ENCODE assay signal across 8 cellular contexts in genomic region chr4:30714408-30715031, GRCh38. TPM values are rescaled to one million over a fixed set of nuclear protein-coding genes. Genes with fewer than 3 reads are reported as not detected.
DNase-seq lines count a peak whose midpoint lies in the region; ATAC-seq and TF ChIP-seq lines count a peak whose summit lies in the region.

No MANE protein-coding gene starts in this region.

- CTCF ChIA-PET in Panc1 (lab: Charles Lee), result no interaction called here

- H3K4me2 ChIP-seq in DOHH2 (ENCODE audit: low read length), result peak overlapping the region; percentile 59
- H3K4me2 ChIP-seq in osteoblast (ENCODE audit: insufficient read depth, low read length), result no peak overlapping the region

- H3K4me1 ChIP-seq in DOHH2 (ENCODE audit: control insufficient read depth, low read length) (peaks cover 29% of the 10 kb centered on the region), Panc1 (ENCODE audit: control insufficient read depth, insufficient read depth, low read length) (peaks cover 6% of the 10 kb centered on the region), osteoblast (ENCODE audit: insufficient read depth, low read length) (peaks cover 3% of the 10 kb centered on the region)

- intact Hi-C loops in Panc1 (cut with micrococcal nuclease; ENCODE audit: unreplicated experiment), result loop anchor here (10.0 kb wide), 1 partner anchor 1400 kb away; no protein-coding TSS in a partner anchor

- H3K36me3 ChIP-seq in DOHH2 (ENCODE audit: control insufficient read depth, low read length) (no peaks in the 10 kb centered on the region), Panc1 (ENCODE audit: control insufficient read depth, insufficient read depth, low read length) (no peaks in the 10 kb centered on the region), osteoblast (ENCODE audit: insufficient read depth, low read length) (no peaks in the 10 kb centered on the region)

- in situ Hi-C loops in Panc1 (cut with HindIII; ENCODE audit: low pct_unique_long_range_greater_than_20kb, low sequenced_read_pairs), result no loop called here

- H3K4me3 ChIP-seq in DOHH2 (ENCODE audit: low read length), result peak overlapping the region; percentile 71; the same call in 1 of the 2 replicates
- H3K4me3 ChIP-seq in Panc1 (ENCODE audit: low read depth in 2 of 2, low read length in 2 of 2), result no peak overlapping the region
- no peak overlapping the region for H3K4me3 ChIP-seq in osteoblast (ENCODE audit: insufficient read depth, low read length)

- ATAC-seq in HG02759 (IDR thresholded peaks at IDR 0.05; ENCODE audit: unreplicated experiment) (peak; percentile 54), Panc1 (0 out of 2 replicates have a peak, but pooled peaks have one; percentile 50), esophagus mucosa (peak; percentile 40), GM21528 (IDR thresholded peaks at IDR 0.05; ENCODE audit: low FRiP score, unreplicated experiment) (no peak)

- no peaks in the 10 kb centered on the region for H3K27me3 ChIP-seq in DOHH2 (ENCODE audit: control insufficient read depth, low read length)
- no peaks in the 10 kb centered on the region for H3K27me3 ChIP-seq in Panc1 (ENCODE audit: control insufficient read depth, insufficient read depth, low read length)
- peaks cover 24% of the 10 kb centered on the region for H3K27me3 ChIP-seq in osteoblast (ENCODE audit: insufficient read depth, low read length)

- H3K9me3 ChIP-seq in DOHH2 (ENCODE audit: control insufficient read depth, insufficient read depth, low read length) (no peaks in the 10 kb centered on the region), Panc1 (ENCODE audit: control insufficient read depth, insufficient read depth, low read depth, low read length) (no peaks in the 10 kb centered on the region), osteoblast (ENCODE audit: low read depth, low read length) (no peaks in the 10 kb centered on the region)

- peak; percentile 67 for TF ChIP-seq CTCF in DOHH2 (IDR thresholded peaks at IDR 0.05; ENCODE audit: low read depth, low read length, poor library complexity, severe bottlenecking)
- TF ChIP-seq CTCF in Panc1 (IDR thresholded peaks at IDR 0.05), result peak; percentile 76
- peak; percentile 63 for TF ChIP-seq CTCF in osteoblast (IDR thresholded peaks at IDR 0.05; ENCODE audit: extremely low read depth, low read depth, low read length)

- H3K79me2 ChIP-seq in DOHH2 (ENCODE audit: control insufficient read depth, low read length) (peaks cover 11% of the 10 kb centered on the region; the same call in 1 of the 2 replicates), osteoblast (ENCODE audit: insufficient read depth, low read length) (no peaks in the 10 kb centered on the region)

- H3K27ac ChIP-seq in DOHH2 (ENCODE audit: low read depth, low read length), result peak overlapping the region; percentile 92
- H3K27ac ChIP-seq in Panc1 (ENCODE audit: low read length), result no peak overlapping the region
- H3K27ac ChIP-seq in osteoblast (ENCODE audit: low read depth, low read length), result no peak overlapping the region

- no TSS peak for BruUV-seq in Panc1 (replicated peaks; lab: Mats Ljungman, UMichigan)

- H2AFZ ChIP-seq in osteoblast (ENCODE audit: low read length), result no peak overlapping the region

- POLR2A ChIA-PET in Panc1 (lab: Charles Lee), result interaction anchor here (0.7 kb wide), 1 partner anchor 344 kb away, joined by 5 read pairs; no protein-coding TSS in a partner anchor

- H4K20me1 ChIP-seq in DOHH2 (ENCODE audit: control insufficient read depth, insufficient read depth, low read depth, low read length), result no peaks in the 10 kb centered on the region
- no peaks in the 10 kb centered on the region for H4K20me1 ChIP-seq in osteoblast (ENCODE audit: insufficient read depth, low read length)

- no peak for DNase-seq in Panc1 (ENCODE audit: low read depth, low spot score)
- peak; percentile 78 for DNase-seq in osteoblast (ENCODE audit: insufficient read length, low spot score, missing footprints)
- DNase-seq in NCI-H187 (lab: John Stamatoyannopoulos, UW), result no peak
- DNase-seq in activated T-cell treated with anti-CD3 and anti-CD28 coated beads for 4 hours, result no peak

- H3F3A ChIP-seq in DOHH2 (ENCODE audit: control insufficient read depth, insufficient read depth), result peaks cover 19% of the 10 kb centered on the region

- no peaks in the 10 kb centered on the region for H3K9me2 ChIP-seq in DOHH2 (replicated peaks; ENCODE audit: control insufficient read depth, low read length)

RNA-seq across cellular contexts. Expression of gene PCDH7, which starts 5.6 kb away (rescaled TPM):
- total RNA-seq in Panc1 (2021; ENCODE audit: unreplicated experiment) (31.6 TPM), esophagus mucosa (13.6 TPM), osteoblast (0.72 and 3.8 TPM in 2 replicates)
- 22.1 TPM for polyA plus RNA-seq in Panc1 (2012; ENCODE audit: insufficient read length)
